Comparison of ENCODE assay signal across 8 cellular contexts in genomic region chr20:58870293-58871014, GRCh38. TPM values are rescaled to one million over a fixed set of nuclear protein-coding genes. Genes with fewer than 3 reads are reported as not detected.
DNase-seq lines count a peak whose midpoint lies in the region; ATAC-seq and TF ChIP-seq lines count a peak whose summit lies in the region.

No MANE protein-coding gene starts in this region.

- ATAC-seq in GM18907 (IDR thresholded peaks at IDR 0.05; ENCODE audit: unreplicated experiment) (peak; percentile 62), GM18520 (IDR thresholded peaks at IDR 0.05; ENCODE audit: unreplicated experiment) (no peak)
- peak; percentile 63 for ATAC-seq in stimulated activated naive CD8-positive, alpha-beta T cell treated with anti-CD3 and anti-CD28 coated beads, Interleukin-15, Interleukin-2, amounts not matched to agents 100 U/mL and 50 U/mL, for 24 hours

- intact Hi-C loops in lower leg skin (cut with DNase I; ENCODE audit: low total_unique reads) = no loop called here

- DNase-seq in AG10803 (ENCODE audit: low read depth) = peak; percentile 44
- peak; percentile 33 for DNase-seq in NCI-H2227 treated with DMSO at 0.1 percent for 48 hours (lab: John Stamatoyannopoulos, UW)
- peak; percentile 58 for DNase-seq in activated CD4-positive, CD25-positive, alpha-beta regulatory T cell treated with anti-CD3 and anti-CD28 coated beads, Interleukin-2, amount 50 U/mL, for 72 hours
- DNase-seq in coronary artery (ENCODE audit: low spot score) = no peak
- DNase-seq in lower leg skin (ENCODE audit: low spot score in 2 of 2) = peak; percentile 61 to 88
- peak; percentile 66 for DNase-seq in stimulated activated naive CD8-positive, alpha-beta T cell treated with anti-CD3 and anti-CD28 coated beads, Interleukin-15, Interleukin-2, amounts not matched to agents 100 U/mL and 50 U/mL, for 24 hours

- TF ChIP-seq CTCF in AG10803 (conservative IDR thresholded peaks at IDR 0.05; ENCODE audit: low read length) (peak; percentile 98), coronary artery (IDR thresholded peaks at IDR 0.05) (peak; percentile 80), lower leg skin (IDR thresholded peaks at IDR 0.05) (peak in 1 of 3 donors; percentile 83)

- no peak overlapping the region for H3K27ac ChIP-seq in coronary artery

- TF ChIP-seq POLR2A in lower leg skin (IDR thresholded peaks at IDR 0.05) = no peak

- H3K4me3 ChIP-seq in AG10803 (ENCODE audit: low read length) = no peak overlapping the region
- no peak overlapping the region for H3K4me3 ChIP-seq in coronary artery
- H3K4me3 ChIP-seq in lower leg skin (ENCODE audit: low read depth, poor library complexity, severe bottlenecking) = no peak overlapping the region

- WGBS in lower leg skin, 2 donors = 45 to 50% methylated on average over 7 of the region's 7 CpGs

RNA-seq across cellular contexts. Expression of gene GNAS, which starts 17.9 kb away (rescaled TPM):
- 100 to 1,000 TPM; 335 to 473 (median 391) TPM for total RNA-seq in lower leg skin

RNA-seq across cellular contexts. Expression of gene GNAS-AS1, which starts 19.8 kb away (rescaled TPM):
- under 1 TPM in 1 of 4 donors, not detected in 3; 0.39 TPM for total RNA-seq in lower leg skin
